ENCODE assay signal across 9 cellular contexts in the genomic region with DNA sequence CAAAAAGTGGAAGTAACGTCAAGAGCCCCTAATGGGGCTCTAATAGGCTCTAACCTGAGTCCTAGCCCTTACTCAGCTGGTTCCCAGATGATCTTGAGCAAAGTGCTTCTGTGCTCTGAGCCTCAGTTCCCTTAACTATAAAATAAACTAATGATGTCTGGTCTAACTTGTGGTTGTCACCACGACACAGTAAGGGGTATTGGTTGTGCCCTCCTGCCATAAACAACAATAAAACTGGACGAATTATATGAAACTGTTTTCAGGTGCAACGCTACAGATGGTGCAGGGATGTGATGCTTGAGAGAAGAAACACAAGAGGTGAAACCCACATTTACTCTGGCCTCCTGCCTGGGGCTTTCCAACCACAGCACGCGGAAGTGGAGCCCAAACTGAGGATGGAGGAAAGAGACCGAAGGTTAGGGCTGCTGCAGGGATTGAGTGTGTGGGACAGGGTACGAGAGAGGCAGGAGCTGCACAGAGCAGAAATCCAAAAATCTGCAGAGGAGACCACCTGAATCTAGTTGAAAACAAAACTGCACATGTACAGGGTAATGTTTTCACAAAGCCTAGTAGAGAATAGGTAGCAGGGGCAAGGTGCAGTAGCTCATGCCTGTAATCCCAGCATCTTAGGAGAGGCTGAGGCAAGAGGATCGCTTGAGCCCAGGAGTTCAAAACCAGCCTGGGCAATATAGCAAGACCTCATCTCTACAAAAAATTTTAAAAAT. TPM values are rescaled to one million over a fixed set of nuclear protein-coding genes. Genes with fewer than 3 reads are reported as not detected.
A peak's percentile ranks its signal among the peaks of the same experiment; 100 is the strongest.
DNase-seq lines count a peak whose midpoint lies in the region; ATAC-seq and TF ChIP-seq lines count a peak whose summit lies in the region.
"Had no signal": no experiment of that assay in that cellular context is flagged by ENCODE, and none has a peak within 500 bp of the region (broad histone marks: within the 10 kb centered on the region; RNA-seq: fewer than 3 reads in every experiment).

No MANE protein-coding gene starts in this region.

- TF ChIP-seq CTCF in breast epithelium (IDR thresholded peaks at IDR 0.05) (no peak), mammary epithelial cell (conservative IDR thresholded peaks at IDR 0.05 in 1 of 2, IDR thresholded peaks at IDR 0.05 in 1 of 2; ENCODE audit: extremely low read depth in 1 of 2, insufficient read depth in 1 of 2, low read depth in 1 of 2, low read length in 2 of 2) (no peak), stomach (IDR thresholded peaks at IDR 0.05) (no peak)

- H3K79me2 ChIP-seq in mammary epithelial cell (ENCODE audit: insufficient read depth, low read length) (no peaks in the 10 kb centered on the region), mesendoderm (ENCODE audit: control insufficient read depth, insufficient read depth, low read length) (no peaks in the 10 kb centered on the region)

- DNase-seq in breast epithelium (ENCODE audit: low spot score in 2 of 2) = peak; percentile 55 to 65
- DNase-seq in mammary epithelial cell = no peak
- peak; percentile 56 for DNase-seq in activated T-cell treated with anti-CD3 and anti-CD28 coated beads, Interleukin-2, amount 50 U/mL, for 24 hours
- peak; percentile 71 for DNase-seq in stomach
- no peak for DNase-seq in NCI-H69 (lab: John Stamatoyannopoulos, UW)
- DNase-seq in NCI-H1694 treated with DMSO at 0.1 percent for 48 hours (lab: John Stamatoyannopoulos, UW) = no peak
- no peak for DNase-seq in mesendoderm

- H3K27me3 Mint-ChIP-seq in activated T-cell treated with anti-CD3 and anti-CD28 coated beads, Interleukin-2, amount 50 U/mL, for 24 hours = no peaks in the 10 kb centered on the region

- H2BK15ac ChIP-seq in mesendoderm (replicated peaks; ENCODE audit: low read depth) = no peak overlapping the region

- H3K4me3 Mint-ChIP-seq in activated T-cell treated with anti-CD3 and anti-CD28 coated beads, Interleukin-2, amount 50 U/mL, for 24 hours = peak overlapping the region; percentile 37

- H4K8ac ChIP-seq in mesendoderm (ENCODE audit: low read depth, low read length) = no peak overlapping the region

- peaks cover 13% of the 10 kb centered on the region for H3K36me3 Mint-ChIP-seq in activated T-cell treated with anti-CD3 and anti-CD28 coated beads, Interleukin-2, amount 50 U/mL, for 24 hours (ENCODE audit: low read depth)

- BruUV-seq in mammary epithelial cell (replicated peaks; lab: Mats Ljungman, UMichigan) = no TSS peak

- peak overlapping the region; percentile 47 for H3K27ac Mint-ChIP-seq in activated T-cell treated with anti-CD3 and anti-CD28 coated beads, Interleukin-2, amount 50 U/mL, for 24 hours

- dilution Hi-C loops in mammary epithelial cell (cut with HindIII; ENCODE audit: low sequenced_read_pairs) = loop anchor here (25.0 kb wide), 1 partner anchor 438 kb away; no protein-coding TSS in a partner anchor

- TF ChIP-seq POLR2A in breast epithelium (IDR thresholded peaks at IDR 0.05) (no peak), stomach (IDR thresholded peaks at IDR 0.05) (no peak)

- no peak overlapping the region for H2AFZ ChIP-seq in mammary epithelial cell (ENCODE audit: low read depth, low read length)

- WGBS in mammary epithelial cell (ENCODE audit: low coverage, missing lambda C conversion rate) = 67% methylated on average over 9 of the region's 9 CpGs
- WGBS in stomach, 5 donors = 47 to 64% (median 57%) methylated on average over 9 of the region's 9 CpGs
- WGBS in mesendoderm (ENCODE audit: extremely low coverage, insufficient coverage, low lambda C conversion rate) = no CpG with 5 or more reads among the region's 9 CpGs

- H3K27ac ChIP-seq in breast epithelium = peak overlapping the region in 1 of 2 donors; percentile 54
- H3K27ac ChIP-seq in mammary epithelial cell (ENCODE audit: insufficient read depth, low read depth, low read length) = no peak overlapping the region
- peak overlapping the region in 1 of 5 donors; percentile 24 for H3K27ac ChIP-seq in stomach
- no peak overlapping the region for H3K27ac ChIP-seq in mesendoderm (ENCODE audit: low read depth, low read length)

- H3K4me1 ChIP-seq in breast epithelium = no peaks in the 10 kb centered on the region
- no peaks in the 10 kb centered on the region for H3K4me1 ChIP-seq in mammary epithelial cell (ENCODE audit: insufficient read depth, low read length)
- peaks cover 0 to 10% (median 3%) of the 10 kb centered on the region in 4 donors for H3K4me1 ChIP-seq in stomach
- H3K4me1 ChIP-seq in mesendoderm (ENCODE audit: control insufficient read depth, low read depth, low read length) = no peaks in the 10 kb centered on the region

- H3K79me1 ChIP-seq in mesendoderm (ENCODE audit: low read length) = no peaks in the 10 kb centered on the region

- no peak overlapping the region for H2AK5ac ChIP-seq in mesendoderm (ENCODE audit: low read length)

- H3K36me3 ChIP-seq in breast epithelium (no peaks in the 10 kb centered on the region), mammary epithelial cell (ENCODE audit: insufficient read depth, low read length) (no peaks in the 10 kb centered on the region), stomach (no peaks in the 10 kb centered on the region), mesendoderm (ENCODE audit: control insufficient read depth, insufficient read depth, low read length) (no peaks in the 10 kb centered on the region)

- H3K9ac ChIP-seq in mammary epithelial cell (ENCODE audit: insufficient read depth, low read length) (no peak overlapping the region), mesendoderm (ENCODE audit: low read length) (no peak overlapping the region)

- H4K5ac ChIP-seq in mesendoderm (ENCODE audit: low read length) = no peak overlapping the region

- H3K56ac ChIP-seq in mesendoderm (ENCODE audit: low read length) = no peak overlapping the region

- peak; percentile 87 for ATAC-seq in HG03095 (IDR thresholded peaks at IDR 0.05; ENCODE audit: unreplicated experiment)

- H3K4me3 ChIP-seq in breast epithelium (no peak overlapping the region), mammary epithelial cell (replicated peaks in 1 of 3; ENCODE audit: insufficient read depth in 1 of 3, low read depth in 2 of 3, low read length in 3 of 3) (no peak overlapping the region), stomach (no peak overlapping the region), mesendoderm (ENCODE audit: low read length) (no peak overlapping the region)

- CTCF ChIA-PET in mammary epithelial cell (lab: Charles Lee; ENCODE audit: low non-redundant PET) = no interaction called here

- H2BK120ac ChIP-seq in mesendoderm (ENCODE audit: low read depth, low read length) = no peak overlapping the region

- no peaks in the 10 kb centered on the region for H3K9me3 ChIP-seq in breast epithelium
- no peaks in the 10 kb centered on the region for H3K9me3 ChIP-seq in mammary epithelial cell (replicated peaks; ENCODE audit: insufficient read depth, low read length)
- no peaks in the 10 kb centered on the region for H3K9me3 ChIP-seq in stomach

- H3K4ac ChIP-seq in mesendoderm (ENCODE audit: low read depth, low read length) = no peak overlapping the region

- H3K27me3 ChIP-seq in breast epithelium (no peaks in the 10 kb centered on the region), mammary epithelial cell (ENCODE audit: insufficient read depth, low read length) (no peaks in the 10 kb centered on the region), stomach (no peaks in the 10 kb centered on the region), mesendoderm (ENCODE audit: insufficient read depth, low read length, poor library complexity) (no peaks in the 10 kb centered on the region)

- H3K4me1 Mint-ChIP-seq in activated T-cell treated with anti-CD3 and anti-CD28 coated beads, Interleukin-2, amount 50 U/mL, for 24 hours (ENCODE audit: low read depth) = peaks cover 75% of the 10 kb centered on the region

- intact Hi-C loops in breast epithelium (cut with DNase I; ENCODE audit: low total_unique reads) (no loop called here), mammary epithelial cell (cut with micrococcal nuclease) (no loop called here), stomach (cut with DNase I; ENCODE audit: low total_unique reads) (no loop called here)

- no peak overlapping the region for H3K4me2 ChIP-seq in mammary epithelial cell (ENCODE audit: insufficient read depth, low read depth, low read length)
- H3K4me2 ChIP-seq in mesendoderm (ENCODE audit: low read length) = no peak overlapping the region

- no peak overlapping the region for H2BK5ac ChIP-seq in mesendoderm (ENCODE audit: low read length)

- H4K20me1 ChIP-seq in mammary epithelial cell (ENCODE audit: insufficient read depth, low read length) = no peaks in the 10 kb centered on the region

- H3K23ac ChIP-seq in mesendoderm (ENCODE audit: low read length) = no peak overlapping the region

- H3K9me3 Mint-ChIP-seq in activated T-cell treated with anti-CD3 and anti-CD28 coated beads, Interleukin-2, amount 50 U/mL, for 24 hours = peaks cover 9% of the 10 kb centered on the region

- no peak overlapping the region for H3K18ac ChIP-seq in mesendoderm (ENCODE audit: low read length)

- in situ Hi-C loops in mammary epithelial cell (cut with MboI; ENCODE audit: low sequenced_read_pairs in 2 of 2) = loop anchor here in 1 of 2 donors (10.0 kb wide), 1 partner anchor 470 kb away; no protein-coding TSS in a partner anchor

- no peak for TF ChIP-seq EP300 in stomach (IDR thresholded peaks at IDR 0.05)

RNA-seq across cellular contexts. Expression of gene BCL2L14, which starts 45.6 kb away (rescaled TPM):
- total RNA-seq in breast epithelium (1 to 10 TPM in 1 of 3 donors, under 1 TPM in 1, not detected in 1; 0.29 to 1.6 TPM), mammary epithelial cell (not detected), stomach (10 to 100 TPM; 16.1 to 32.7 (median 17.7) TPM)
- polyA plus RNA-seq in mammary epithelial cell (not detected), stomach (10 to 100 TPM in 1 of 3 donors, 1 to 10 TPM in 2; 2.6 to 13.1 (median 7.1) TPM)
- polyA minus RNA-seq in mammary epithelial cell = not detected
- polyA plus RNA-seq in mesendoderm (2013, experiment 1 of 2) = 1.7 TPM
- polyA plus RNA-seq in mesendoderm (2013, experiment 2 of 2) = 1.7 TPM
- total RNA-seq: endothelial cell of umbilical vein had no signal
- polyA plus RNA-seq: endothelial cell of umbilical vein had no signal

Comparison
In these comparisons a context has a peak if more than half of its experiments do, and no peak if none do; other contexts are left out.
1. DNase-seq: peak in breast epithelium (2 of 2), activated T-cell treated with anti-CD3 and anti-CD28 coated beads, Interleukin-2, amount 50 U/mL, for 24 hours (single experiment) and stomach (single experiment); none in mammary epithelial cell (single experiment), NCI-H69 (single experiment), NCI-H1694 treated with DMSO at 0.1 percent for 48 hours (single experiment) and mesendoderm (single experiment).
2. RNA of gene BCL2L14, which starts 45.6 kb away (total RNA-seq): 16.1 to 32.7 TPM in stomach; 0.29 to 1.6 TPM in breast epithelium and not detected in mammary epithelial cell; every median in the first group is over 4 times any median in the second.